In genomic region chr19:30168760-30169159, GRCh38 we compare ENCODE assay signal across 26 cellular contexts.
"Had no signal": no experiment of that assay in that cellular context is flagged by ENCODE, and none has a peak within 500 bp of the region (broad histone marks: within the 10 kb centered on the region; RNA-seq: fewer than 3 reads in every experiment).

No MANE protein-coding gene starts in this region.

- H3K9me3 Mint-ChIP-seq: central memory CD8-positive, alpha-beta T cell; nephron; neural progenitor cell; stimulated activated effector memory CD8-positive, alpha-beta T cell treated with anti-CD3 and anti-CD28 coated beads, Interleukin-12 subunit alpha, Interleukin-12 subunit beta, amount 100 ng/mL, for 72 hours had no signal

- H2AFZ ChIP-seq: neural progenitor cell, parathyroid adenoma had no signal

- H3K27me3 Mint-ChIP-seq: central memory CD8-positive, alpha-beta T cell; progenitor cell of endocrine pancreas had no signal

- H3K27me3 ChIP-seq: gastrocnemius medialis, neural progenitor cell, sigmoid colon, testis, tibial artery, upper lobe of right lung had no signal

- H3K4me3 Mint-ChIP-seq: central memory CD8-positive, alpha-beta T cell; effector memory CD8-positive, alpha-beta T cell; naive thymus-derived CD4-positive, alpha-beta T cell; nephron; neural progenitor cell; stimulated activated effector memory CD8-positive, alpha-beta T cell treated with anti-CD3 and anti-CD28 coated beads, Interleukin-12 subunit alpha, Interleukin-12 subunit beta, amount 100 ng/mL, for 72 hours had no signal

- ATAC-seq: effector memory CD8-positive, alpha-beta T cell; gastrocnemius medialis; left lobe of liver; naive thymus-derived CD4-positive, alpha-beta T cell; stimulated activated effector memory CD8-positive, alpha-beta T cell treated with anti-CD3 and anti-CD28 coated beads, Interleukin-12 subunit alpha, Interleukin-12 subunit beta, amount 100 ng/mL, for 72 hours; stimulated activated naive CD8-positive, alpha-beta T cell treated with anti-CD3 and anti-CD28 coated beads, Interleukin-15, Interleukin-2, amounts not matched to agents 100 U/mL and 50 U/mL, for 24 hours; upper lobe of right lung had no signal

- DNase-seq: dermis blood vessel endothelial cell; effector memory CD8-positive, alpha-beta T cell; erythroblast; foreskin fibroblast; gastrocnemius medialis; head of caudate nucleus; kidney; mesenchymal stem cell; midbrain; naive thymus-derived CD4-positive, alpha-beta T cell; sigmoid colon; stimulated activated CD4-positive, alpha-beta T cell treated with anti-CD3 and anti-CD28 coated beads, Interleukin-2, amount 100 ng/mL, for 24 hours; stimulated activated CD4-positive, alpha-beta T cell treated with anti-CD3 and anti-CD28 coated beads, Interleukin-4, amount 100 ng/mL, for 24 hours; stimulated activated naive CD8-positive, alpha-beta T cell treated with anti-CD3 and anti-CD28 coated beads, Interleukin-15, Interleukin-2, amounts not matched to agents 100 U/mL and 50 U/mL, for 24 hours; substantia nigra; testis; tibial artery; upper lobe of right lung had no signal

- H3K27ac ChIP-seq: coronary artery, gastrocnemius medialis, neural progenitor cell, parathyroid adenoma, sigmoid colon, testis, tibial artery, upper lobe of right lung had no signal

- H3K79me2 ChIP-seq: parathyroid adenoma had no signal

- H3K27ac Mint-ChIP-seq: effector memory CD8-positive, alpha-beta T cell; naive thymus-derived CD4-positive, alpha-beta T cell; nephron; neural progenitor cell; progenitor cell of endocrine pancreas; stimulated activated effector memory CD8-positive, alpha-beta T cell treated with anti-CD3 and anti-CD28 coated beads, Interleukin-12 subunit alpha, Interleukin-12 subunit beta, amount 100 ng/mL, for 72 hours had no signal

- H3K9me3 ChIP-seq: gastrocnemius medialis, sigmoid colon, testis, tibial artery, upper lobe of right lung had no signal

- H3K4me2 ChIP-seq: neural progenitor cell had no signal

- H3K36me3 Mint-ChIP-seq: naive thymus-derived CD4-positive, alpha-beta T cell; neural progenitor cell; stimulated activated effector memory CD8-positive, alpha-beta T cell treated with anti-CD3 and anti-CD28 coated beads, Interleukin-12 subunit alpha, Interleukin-12 subunit beta, amount 100 ng/mL, for 72 hours had no signal

- H3K9ac ChIP-seq: neural progenitor cell, parathyroid adenoma had no signal

- H3K4me1 ChIP-seq: gastrocnemius medialis, neural progenitor cell, parathyroid adenoma, sigmoid colon, testis, tibial artery, upper lobe of right lung had no signal

- H3K4me1 Mint-ChIP-seq: central memory CD8-positive, alpha-beta T cell; naive thymus-derived CD4-positive, alpha-beta T cell; neural progenitor cell; stimulated activated effector memory CD8-positive, alpha-beta T cell treated with anti-CD3 and anti-CD28 coated beads, Interleukin-12 subunit alpha, Interleukin-12 subunit beta, amount 100 ng/mL, for 72 hours had no signal
